In the genomic region with DNA sequence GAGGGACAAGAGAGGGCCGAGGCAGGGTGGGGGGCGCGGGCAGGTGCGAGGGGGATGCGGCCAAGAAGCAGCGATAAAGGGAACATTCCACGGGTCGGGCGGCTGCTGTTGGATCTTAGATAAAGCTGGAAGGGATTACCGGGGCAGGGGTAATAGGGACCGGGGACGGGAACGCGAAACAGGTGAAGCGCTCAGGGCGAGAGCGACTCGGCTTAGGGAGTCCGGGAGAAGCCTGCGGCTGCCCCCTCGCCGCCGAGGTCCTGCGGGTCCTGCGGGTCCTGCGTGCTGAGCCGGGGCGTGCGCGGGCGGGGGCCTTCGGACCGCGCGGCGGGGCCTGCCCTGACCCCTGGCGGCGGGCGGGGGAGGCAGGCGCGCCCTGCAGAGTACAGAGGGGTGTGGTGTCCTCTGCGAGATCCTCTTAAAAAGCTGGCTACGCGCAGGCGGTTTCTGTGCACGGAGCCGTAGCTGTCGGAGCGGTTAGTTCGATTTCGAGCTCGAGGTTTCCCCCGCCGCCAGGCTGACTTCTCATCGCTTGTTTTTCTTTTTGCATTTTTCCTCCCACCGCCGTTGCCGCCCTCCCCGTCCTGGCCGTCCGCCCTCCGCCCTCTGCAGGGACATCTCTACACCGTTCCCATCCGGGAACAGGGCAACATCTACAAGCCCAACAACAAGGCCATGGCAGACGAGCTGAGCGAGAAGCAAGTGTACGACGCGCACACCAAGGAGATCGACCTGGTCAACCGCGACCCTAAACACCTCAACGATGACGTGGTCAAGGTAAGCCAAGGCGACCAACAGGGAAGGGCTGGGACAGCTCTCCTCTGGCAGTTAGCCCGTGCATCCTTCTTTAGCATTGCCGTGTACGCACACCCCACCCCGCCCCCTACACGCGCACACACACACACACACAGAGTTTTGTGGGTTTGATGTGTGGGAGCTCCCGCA, we compare ENCODE assay signal across 8 cellular contexts.
DNase-seq lines count a peak whose midpoint lies in the region; ATAC-seq lines count a peak whose summit lies in the region.

No MANE protein-coding gene starts in this region.

- DNase-seq in NCI-H510A treated with DMSO at 0.1 percent for 48 hours (lab: John Stamatoyannopoulos, UW) (peak; percentile 25), NCI-H510A (lab: John Stamatoyannopoulos, UW) (no peak), NCI-H1105 treated with DMSO at 0.1 percent for 48 hours (lab: John Stamatoyannopoulos, UW) (peak; percentile 68), dedifferentiated amniotic fluid mesenchymal stem cell (ENCODE audit: extremely low spot score) (peak; percentile 82), left kidney (ENCODE audit: low read depth, low spot score) (peak; percentile 79)
- peak; percentile 59 for DNase-seq in activated CD4-positive, CD25-positive, alpha-beta regulatory T cell treated with anti-CD3 and anti-CD28 coated beads, Interleukin-2, amount 50 U/mL, for 72 hours
- DNase-seq in stimulated activated CD4-positive, alpha-beta T cell treated with anti-CD3 and anti-CD28 coated beads, Interleukin-2, amount 100 ng/mL, for 4 hours (ENCODE audit: low read depth): peak; percentile 29

- peak; percentile 92 for ATAC-seq in HG02610 (IDR thresholded peaks at IDR 0.05; ENCODE audit: unreplicated experiment)
